Comparison of ENCODE assay signal across 17 cellular contexts in genomic region chr11:116702772-116703360, GRCh38.
A peak's percentile ranks its signal among the peaks of the same experiment; 100 is the strongest.
DNase-seq lines count a peak whose midpoint lies in the region; ATAC-seq and TF ChIP-seq lines count a peak whose summit lies in the region.
"Had no signal": no experiment of that assay in that cellular context is flagged by ENCODE, and none has a peak within 500 bp of the region (broad histone marks: within the 10 kb centered on the region; RNA-seq: fewer than 3 reads in every experiment).

No MANE protein-coding gene starts in this region.

- ATAC-seq in GM18868 (IDR thresholded peaks at IDR 0.05; ENCODE audit: unreplicated experiment), result no peak
- ATAC-seq in HG03108 (IDR thresholded peaks at IDR 0.05; ENCODE audit: unreplicated experiment), result no peak
- ATAC-seq: left ventricle myocardium superior; stimulated activated memory B cell treated with anti-CD40 and anti-IgM and Interleukin-4, amounts not matched to agents 10 μg/mL and 1 μg/mL and 100 μg/mL, for 72 hours had no signal

- no peaks in the 10 kb centered on the region for H3K4me1 ChIP-seq in CD8-positive, alpha-beta memory T cell (ENCODE audit: insufficient read depth, low read length)
- H3K4me1 ChIP-seq: parathyroid adenoma had no signal

- H3K4me3 ChIP-seq in CD8-positive, alpha-beta memory T cell (ENCODE audit: low read length), result no peak overlapping the region
- H3K4me3 ChIP-seq: coronary artery had no signal

- DNase-seq in CD8-positive, alpha-beta memory T cell, result no peak
- DNase-seq in NCI-H1092 (lab: John Stamatoyannopoulos, UW), result peak; percentile 34
- no peak for DNase-seq in nephron progenitor cell
- no peak for DNase-seq in AG08396 (ENCODE audit: low spot score)
- DNase-seq in HuH-7.5 (ENCODE audit: low spot score), result no peak
- DNase-seq: activated naive CD4-positive, alpha-beta T cell treated with anti-CD3 and anti-CD28 coated beads, Interleukin-2, amount 10 ng/mL, durations not matched to agents 7 days and 5 days; foreskin melanocyte; GOT3; left ventricle myocardium superior; trophoblast cell had no signal

- no peaks in the 10 kb centered on the region for H3K36me3 Mint-ChIP-seq in CD8-positive, alpha-beta memory T cell
- H3K36me3 Mint-ChIP-seq in brain (no peaks in the 10 kb centered on the region), nephron progenitor cell (ENCODE audit: low read depth) (no peaks in the 10 kb centered on the region)
- H3K36me3 Mint-ChIP-seq: activated naive CD4-positive, alpha-beta T cell treated with anti-CD3 and anti-CD28 coated beads, Interleukin-2, amount 10 ng/mL, durations not matched to agents 7 days and 5 days; stimulated activated memory B cell treated with anti-CD40 and anti-IgM and Interleukin-4, amounts not matched to agents 10 μg/mL and 1 μg/mL and 100 μg/mL, for 72 hours had no signal

- H3K4me1 Mint-ChIP-seq in CD8-positive, alpha-beta memory T cell, result peaks cover 0 to 6% (median 4%) of the 10 kb centered on the region in 3 donors
- H3K4me1 Mint-ChIP-seq in brain (peaks cover 31% of the 10 kb centered on the region), nephron progenitor cell (peaks cover 35% of the 10 kb centered on the region)
- H3K4me1 Mint-ChIP-seq: activated naive CD4-positive, alpha-beta T cell treated with anti-CD3 and anti-CD28 coated beads, Interleukin-2, amount 10 ng/mL, durations not matched to agents 7 days and 5 days; B cell; stimulated activated memory B cell treated with anti-CD40 and anti-IgM and Interleukin-4, amounts not matched to agents 10 μg/mL and 1 μg/mL and 100 μg/mL, for 72 hours had no signal

- no peaks in the 10 kb centered on the region for H3K36me3 ChIP-seq in CD8-positive, alpha-beta memory T cell (ENCODE audit: insufficient read depth, low read length)

- H3K9me3 ChIP-seq in CD8-positive, alpha-beta memory T cell (ENCODE audit: low read length), result no peaks in the 10 kb centered on the region

- H3K4me3 Mint-ChIP-seq in CD8-positive, alpha-beta memory T cell, result peak overlapping the region in 1 of 7 donors; percentile 17
- H3K4me3 Mint-ChIP-seq in brain (peak overlapping the region in 2 of 5 experiments; percentile 19 to 23), nephron progenitor cell (no peak overlapping the region)
- H3K4me3 Mint-ChIP-seq: activated naive CD4-positive, alpha-beta T cell treated with anti-CD3 and anti-CD28 coated beads, Interleukin-2, amount 10 ng/mL, durations not matched to agents 7 days and 5 days; B cell; stimulated activated memory B cell treated with anti-CD40 and anti-IgM and Interleukin-4, amounts not matched to agents 10 μg/mL and 1 μg/mL and 100 μg/mL, for 72 hours had no signal

- POLR2A ChIA-PET in CD8-positive, alpha-beta memory T cell (lab: Charles Lee), result no interaction called here

- H3K9me3 Mint-ChIP-seq in CD8-positive, alpha-beta memory T cell, result no peaks in the 10 kb centered on the region
- H3K9me3 Mint-ChIP-seq in brain, result peaks cover 0 to 7% (median 0%) of the 10 kb centered on the region in 5 experiments
- no peaks in the 10 kb centered on the region for H3K9me3 Mint-ChIP-seq in nephron progenitor cell
- H3K9me3 Mint-ChIP-seq: activated naive CD4-positive, alpha-beta T cell treated with anti-CD3 and anti-CD28 coated beads, Interleukin-2, amount 10 ng/mL, durations not matched to agents 7 days and 5 days; stimulated activated memory B cell treated with anti-CD40 and anti-IgM and Interleukin-4, amounts not matched to agents 10 μg/mL and 1 μg/mL and 100 μg/mL, for 72 hours had no signal

- peak overlapping the region in 7 of 8 donors; percentile 50 to 96 (median 84) for H3K27ac Mint-ChIP-seq in CD8-positive, alpha-beta memory T cell
- H3K27ac Mint-ChIP-seq in brain (peak overlapping the region; percentile 55 to 95 (median 85)), nephron progenitor cell (peak overlapping the region; percentile 62)
- H3K27ac Mint-ChIP-seq: activated naive CD4-positive, alpha-beta T cell treated with anti-CD3 and anti-CD28 coated beads, Interleukin-2, amount 10 ng/mL, durations not matched to agents 7 days and 5 days; B cell; stimulated activated memory B cell treated with anti-CD40 and anti-IgM and Interleukin-4, amounts not matched to agents 10 μg/mL and 1 μg/mL and 100 μg/mL, for 72 hours had no signal

- TF ChIP-seq CTCF in brain (conservative IDR thresholded peaks at IDR 0.05) (no peak), nephron progenitor cell (IDR thresholded peaks at IDR 0.05) (no peak)

- peaks cover 5% of the 10 kb centered on the region for H3K27me3 ChIP-seq in CD8-positive, alpha-beta memory T cell (ENCODE audit: insufficient read depth, low read length, poor library complexity, severe bottlenecking)

- peaks cover 4 to 25% of the 10 kb centered on the region in 2 donors for H3K27me3 Mint-ChIP-seq in CD8-positive, alpha-beta memory T cell
- H3K27me3 Mint-ChIP-seq in brain (peaks cover 9% of the 10 kb centered on the region), nephron progenitor cell (ENCODE audit: low read depth, poor library complexity) (peaks cover 14% of the 10 kb centered on the region)

- CTCF ChIA-PET in CD8-positive, alpha-beta memory T cell (lab: Charles Lee), result interaction anchor here (3.7 kb wide), 1 partner anchor 11 kb away, joined by 12 read pairs; no protein-coding TSS in a partner anchor

- no peak overlapping the region for H3K27ac ChIP-seq in CD8-positive, alpha-beta memory T cell (ENCODE audit: low read depth, low read length)
- H3K27ac ChIP-seq: coronary artery, parathyroid adenoma had no signal
